8 cellular contexts compared by ENCODE assay signal in the genomic region with DNA sequence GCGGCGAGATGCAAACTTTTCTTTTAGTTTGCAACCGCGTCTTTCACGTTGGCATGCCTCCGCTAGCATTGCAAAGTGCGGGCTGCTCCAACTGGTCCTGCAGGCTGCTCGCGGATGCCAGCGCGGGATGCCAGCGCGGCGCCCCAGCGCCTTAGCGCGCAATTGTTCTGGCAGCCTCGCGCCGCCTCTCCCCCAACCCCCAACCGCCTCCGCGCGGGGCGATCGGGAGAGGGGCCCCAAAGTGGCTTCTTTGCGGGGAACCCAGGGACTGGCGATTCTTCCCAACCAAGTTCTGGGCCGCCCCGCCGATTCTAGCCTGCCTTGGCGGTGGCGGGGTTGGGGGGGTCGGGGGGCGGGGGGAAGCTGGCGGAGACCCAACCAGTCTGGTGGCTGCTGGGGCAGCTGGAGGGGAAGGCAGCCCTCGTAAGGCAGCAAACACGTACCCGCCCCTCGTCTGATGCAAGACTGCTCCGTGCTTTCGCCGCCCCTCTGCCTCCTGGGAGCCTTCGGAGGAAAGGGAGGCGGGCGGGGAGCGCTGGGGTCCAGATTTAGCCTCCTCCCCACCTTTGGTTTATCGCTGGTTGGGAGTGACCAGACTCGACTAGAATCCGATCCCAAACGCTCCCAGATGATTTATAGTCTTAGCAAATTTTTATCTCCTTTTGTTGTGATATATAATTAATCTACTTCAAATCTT. TPM values are rescaled to one million over a fixed set of nuclear protein-coding genes. Genes with fewer than 3 reads are reported as not detected.
DNase-seq lines count a peak whose midpoint lies in the region; ATAC-seq and TF ChIP-seq lines count a peak whose summit lies in the region.

No MANE protein-coding gene starts in this region.

- H3K27me3 ChIP-seq in OCI-LY3 (ENCODE audit: low read depth, low read length) (peaks cover 7% of the 10 kb centered on the region), left ventricle myocardium inferior (ENCODE audit: low read depth) (peaks cover 48% of the 10 kb centered on the region)

- peaks cover 41% of the 10 kb centered on the region for H3K79me2 ChIP-seq in OCI-LY3 (ENCODE audit: low read length)

- H3K27me3 Mint-ChIP-seq in activated naive CD8-positive, alpha-beta T cell treated with anti-CD3 and anti-CD28 coated beads for 36 hours: peaks cover 8% of the 10 kb centered on the region

- no peak for TF ChIP-seq CTCF in OCI-LY3 (IDR thresholded peaks at IDR 0.05; ENCODE audit: low read depth, low read length)
- TF ChIP-seq CTCF in left ventricle myocardium inferior (IDR thresholded peaks at IDR 0.05; ENCODE audit: borderline replicate concordance): no peak

- peak overlapping the region; percentile 74 for H2AFZ ChIP-seq in OCI-LY3 (ENCODE audit: low read depth, low read length)

- peak overlapping the region; percentile 82 for H3K4me2 ChIP-seq in OCI-LY3 (ENCODE audit: low read length)

- H4K20me1 ChIP-seq in OCI-LY3 (ENCODE audit: insufficient read depth, low read length): peaks cover 24% of the 10 kb centered on the region; the same call in 1 of the 2 replicates

- peak overlapping the region; percentile 78 for H3K9ac ChIP-seq in OCI-LY3 (ENCODE audit: low read length)

- H3K4me3 ChIP-seq in OCI-LY3 (ENCODE audit: low read length): peak overlapping the region; percentile 84
- peak overlapping the region; percentile 71 for H3K4me3 ChIP-seq in left ventricle myocardium inferior

- H3K4me3 Mint-ChIP-seq in activated naive CD8-positive, alpha-beta T cell treated with anti-CD3 and anti-CD28 coated beads for 36 hours: peak overlapping the region; percentile 99

- peak; percentile 42 to 55 for ATAC-seq in activated CD4-positive, CD25-positive, alpha-beta regulatory T cell treated with anti-CD3 and anti-CD28 coated beads, Interleukin-2, amount 50 U/mL, for 24 hours
- ATAC-seq in HG03439 (IDR thresholded peaks at IDR 0.05; ENCODE audit: unreplicated experiment): no peak

- H3K4me1 ChIP-seq in OCI-LY3 (ENCODE audit: low read length) (peaks cover 10% of the 10 kb centered on the region), left ventricle myocardium inferior (peaks cover 22% of the 10 kb centered on the region)

- H3K27ac Mint-ChIP-seq in activated naive CD8-positive, alpha-beta T cell treated with anti-CD3 and anti-CD28 coated beads for 36 hours: peak overlapping the region; percentile 98

- peaks cover 34% of the 10 kb centered on the region for H3K36me3 Mint-ChIP-seq in activated naive CD8-positive, alpha-beta T cell treated with anti-CD3 and anti-CD28 coated beads for 36 hours

- H3K36me3 ChIP-seq in OCI-LY3 (replicated peaks; ENCODE audit: low read depth, low read length): no peaks in the 10 kb centered on the region
- no peaks in the 10 kb centered on the region for H3K36me3 ChIP-seq in left ventricle myocardium inferior

- DNase-seq in activated CD4-positive, CD25-positive, alpha-beta regulatory T cell treated with anti-CD3 and anti-CD28 coated beads, Interleukin-2, amount 50 U/mL, for 72 hours: no peak
- peak; percentile 63 for DNase-seq in HuH-7.5 (ENCODE audit: low spot score)
- peak; percentile 84 for DNase-seq in activated naive CD8-positive, alpha-beta T cell treated with anti-CD3 and anti-CD28 coated beads for 36 hours
- peak; percentile 78 for DNase-seq in left ventricle myocardium inferior
- DNase-seq in posterior vena cava (ENCODE audit: low spot score): peak; percentile 94

- no peaks in the 10 kb centered on the region for H3K9me3 Mint-ChIP-seq in activated naive CD8-positive, alpha-beta T cell treated with anti-CD3 and anti-CD28 coated beads for 36 hours

- peaks cover 39% of the 10 kb centered on the region for H3K4me1 Mint-ChIP-seq in activated naive CD8-positive, alpha-beta T cell treated with anti-CD3 and anti-CD28 coated beads for 36 hours

- intact Hi-C loops in left ventricle myocardium inferior (cut with micrococcal nuclease) (no loop called here), posterior vena cava (cut with DNase I) (no loop called here)

- peak overlapping the region; percentile 18; the same call in 1 of the 2 replicates for H3K27ac ChIP-seq in OCI-LY3 (ENCODE audit: low read length)
- peak overlapping the region; percentile 72 for H3K27ac ChIP-seq in left ventricle myocardium inferior (replicated peaks)

- H3K9me3 ChIP-seq in OCI-LY3 (ENCODE audit: insufficient read depth, low read length) (no peaks in the 10 kb centered on the region), left ventricle myocardium inferior (replicated peaks) (no peaks in the 10 kb centered on the region)

RNA-seq across cellular contexts. Expression of gene PHGDH, which starts 0.8 kb away (rescaled TPM):
- 100 to 1,000 TPM; 289 to 292 TPM for total RNA-seq in activated naive CD8-positive, alpha-beta T cell treated with anti-CD3 and anti-CD28 coated beads for 36 hours
- 6.4 TPM for total RNA-seq in left ventricle myocardium inferior
- total RNA-seq in posterior vena cava: 10 to 100 TPM; 27.8 to 86.4 TPM

RNA-seq across cellular contexts. Expression of gene HMGCS2, which starts 56.2 kb away (rescaled TPM):
- total RNA-seq in activated naive CD8-positive, alpha-beta T cell treated with anti-CD3 and anti-CD28 coated beads for 36 hours: not detected
- total RNA-seq in left ventricle myocardium inferior (65.5 TPM), posterior vena cava (not detected)

Comparison
In these comparisons a context has a peak if more than half of its experiments do, and no peak if none do; other contexts are left out.
1. RNA of gene HMGCS2, which starts 56.2 kb away (total RNA-seq): 65.5 TPM in left ventricle myocardium inferior (single experiment); not detected in posterior vena cava and not detected in activated naive CD8-positive, alpha-beta T cell treated with anti-CD3 and anti-CD28 coated beads for 36 hours; every median in the first group is over 10 times any median in the second.